Comparison of ENCODE assay signal across 11 cellular contexts in genomic region chr1:31855038-31855845, GRCh38. TPM values are rescaled to one million over a fixed set of nuclear protein-coding genes. Genes with fewer than 3 reads are reported as not detected.
DNase-seq lines count a peak whose midpoint lies in the region; ATAC-seq and TF ChIP-seq lines count a peak whose summit lies in the region.
"Had no signal": no experiment of that assay in that cellular context is flagged by ENCODE, and none has a peak within 500 bp of the region (broad histone marks: within the 10 kb centered on the region; RNA-seq: fewer than 3 reads in every experiment).

No MANE protein-coding gene starts in this region.

- no peaks in the 10 kb centered on the region for H3K4me1 Mint-ChIP-seq in Caco-2 (ENCODE audit: low read depth, unreplicated experiment)

- H3K9me3 ChIP-seq in Caco-2 (no peaks in the 10 kb centered on the region), SJCRH30 (replicated peaks) (no peaks in the 10 kb centered on the region)

- H3K27ac Mint-ChIP-seq in Caco-2 (ENCODE audit: unreplicated experiment): no peak overlapping the region

- CTCF ChIA-PET in Caco-2 (lab: Charles Lee): no interaction called here

- peaks cover 18% of the 10 kb centered on the region for H3K4me1 ChIP-seq in Caco-2
- H3K4me1 ChIP-seq in SJCRH30: no peaks in the 10 kb centered on the region

- intact Hi-C loops in Caco-2 (cut with micrococcal nuclease; ENCODE audit: unreplicated experiment) (loop anchor here (1.0 kb wide), 1 partner anchor 26 kb away; no protein-coding TSS in a partner anchor), left colon (cut with DNase I, micrococcal nuclease) (no loop called here)

- H3K4me3 ChIP-seq in Caco-2 (ENCODE audit: low read depth, low read length): no peak overlapping the region
- no peak overlapping the region for H3K4me3 ChIP-seq in HFF-Myc (replicated peaks; ENCODE audit: low read depth, low read length)
- H3K4me3 ChIP-seq in SJCRH30: no peak overlapping the region

- H3K27me3 Mint-ChIP-seq in Caco-2 (ENCODE audit: insufficient read depth, unreplicated experiment): no peaks in the 10 kb centered on the region

- peaks cover 11% of the 10 kb centered on the region for H3K9me3 Mint-ChIP-seq in Caco-2 (ENCODE audit: unreplicated experiment)

- DNase-seq in Caco-2 (peak; percentile 68 to 75), HFF-Myc (ENCODE audit: extremely low read depth, low read depth) (peak; percentile 31), amniotic epithelial cell (ENCODE audit: low read depth) (peak; percentile 80), left colon (no peak), putamen (ENCODE audit: low spot score) (no peak), SJCRH30 (no peak)
- DNase-seq: activated gamma-delta T cell, left ventricle myocardium superior, NCI-H524 treated with DMSO at 0.1 percent for 48 hours had no signal

- no peak for TF ChIP-seq CTCF in Caco-2 (IDR thresholded peaks at IDR 0.05; ENCODE audit: insufficient read depth in 1 of 2, low read depth in 1 of 2, low read length in 1 of 2, severe bottlenecking in 1 of 2, unreplicated experiment in 1 of 2)
- TF ChIP-seq CTCF in HFF-Myc (IDR thresholded peaks at IDR 0.05; ENCODE audit: low read depth, low read length, missing control alignments): no peak

- TSS peak; percentile 87 for BruUV-seq in Caco-2 (replicated peaks; lab: Mats Ljungman, UMichigan)

- H3K36me3 ChIP-seq in Caco-2 (ENCODE audit: control insufficient read depth, insufficient read depth, low read length): no peaks in the 10 kb centered on the region
- no peaks in the 10 kb centered on the region for H3K36me3 ChIP-seq in SJCRH30

- ATAC-seq in left colon (peak; percentile 97), HG02885 (IDR thresholded peaks at IDR 0.05; ENCODE audit: poor library complexity, unreplicated experiment) (no peak)
- no peak for ATAC-seq in activated CD4-positive, CD25-positive, alpha-beta regulatory T cell treated with anti-CD3 and anti-CD28 coated beads, Interleukin-2, amount 50 U/mL, for 24 hours
- ATAC-seq: left ventricle myocardium superior had no signal

- POLR2A ChIA-PET in Caco-2 (lab: Charles Lee): interaction anchor here (0.6 kb wide), 1 partner anchor 156 kb away, joined by 6 read pairs; no protein-coding TSS in a partner anchor

- no peaks in the 10 kb centered on the region for H3K36me3 Mint-ChIP-seq in Caco-2 (ENCODE audit: insufficient read depth, unreplicated experiment)

- H3K27ac ChIP-seq in SJCRH30: no peak overlapping the region

- H3K4me3 Mint-ChIP-seq in Caco-2 (ENCODE audit: unreplicated experiment): no peak overlapping the region

- H3K27me3 ChIP-seq in Caco-2 (replicated peaks; ENCODE audit: control insufficient read depth, insufficient read depth, low read length) (no peaks in the 10 kb centered on the region), SJCRH30 (peaks cover 3% of the 10 kb centered on the region; the same call in 1 of the 2 replicates)

RNA-seq across cellular contexts. Expression of gene SPOCD1, which starts 39.4 kb away (rescaled TPM):
- total RNA-seq in Caco-2 (2022): 0.26 and 0.66 TPM in 2 replicates
- under 1 TPM; 0.45 to 0.79 TPM for total RNA-seq in left colon
- total RNA-seq in SJCRH30 (2014; rRNA removed; shearing (Covaris generic)): 0.05 and 0.16 TPM in 2 replicates
- total RNA-seq: left ventricle myocardium superior had no signal

Comparison
In these comparisons a context has a peak if more than half of its experiments do, and no peak if none do; other contexts are left out.
1. DNase-seq: peak in Caco-2 (2 of 2), HFF-Myc (single experiment) and amniotic epithelial cell (single experiment); none in left colon (0 of 2), putamen (single experiment) and SJCRH30 (0 of 2).